13 cellular contexts compared by ENCODE assay signal in genomic region chr6:44054635-44055559, GRCh38.
DNase-seq lines count a peak whose midpoint lies in the region; ATAC-seq, FAIRE-seq and TF ChIP-seq lines count a peak whose summit lies in the region.
"Had no signal": no experiment of that assay in that cellular context is flagged by ENCODE, and none has a peak within 500 bp of the region (broad histone marks: within the 10 kb centered on the region; RNA-seq: fewer than 3 reads in every experiment).

No MANE protein-coding gene starts in this region.

- DNase-seq in AG20443 (ENCODE audit: low spot score): peak; percentile 60
- peak; percentile 68 for DNase-seq in NCI-H226
- DNase-seq in H1 (ENCODE audit: low read depth in 1 of 2, low spot score in 2 of 2): no peak
- DNase-seq in mesendoderm: no peak
- DNase-seq in NCI-H2107 treated with DMSO at 0.1 percent for 48 hours (lab: John Stamatoyannopoulos, UW; ENCODE audit: unreplicated experiment): no peak
- no peak for DNase-seq in stomach
- no peak for DNase-seq in Karpas-422
- DNase-seq: activated B cell treated with CpG ODN at 0.5 μM for 24 hours; activated T-cell treated with anti-CD3 and anti-CD28 coated beads for 4 hours; CD8-positive, alpha-beta T cell; NCI-H524 treated with DMSO at 0.1 percent for 48 hours; stimulated activated naive CD8-positive, alpha-beta T cell treated with anti-CD3 and anti-CD28 coated beads, Interleukin-15, amount 100 ng/mL, for 72 hours had no signal

- TF ChIP-seq RAD21 in H1 (IDR thresholded peaks at IDR 0.05 in 1 of 2, conservative IDR thresholded peaks at IDR 0.05 in 1 of 2; ENCODE audit: low read depth in 2 of 2, low read length in 2 of 2): no peak

- TF ChIP-seq POLR2A in H1 (IDR thresholded peaks at IDR 0.05; ENCODE audit: control extremely low read depth in 1 of 2, low read depth in 2 of 2, low read length in 2 of 2) (no peak), stomach (IDR thresholded peaks at IDR 0.05) (no peak)

- H2BK20ac ChIP-seq in H1 (ENCODE audit: low read length): no peak overlapping the region

- H3K4me1 ChIP-seq in H1 (replicated peaks in 1 of 4; ENCODE audit: control insufficient read depth in 3 of 4, insufficient read depth in 4 of 4, low read length in 3 of 4): peaks cover 0 to 14% (median 6%) of the 10 kb centered on the region in 4 experiments; a peak in 6 of 7 replicates
- peaks cover 9% of the 10 kb centered on the region for H3K4me1 ChIP-seq in mesendoderm (ENCODE audit: control insufficient read depth, low read depth, low read length)
- H3K4me1 ChIP-seq in stomach: peaks cover 40 to 71% (median 56%) of the 10 kb centered on the region in 4 donors
- no peaks in the 10 kb centered on the region for H3K4me1 ChIP-seq in Karpas-422 (ENCODE audit: low read length)

- no peaks in the 10 kb centered on the region for H3K79me2 ChIP-seq in H1 (ENCODE audit: control insufficient read depth in 1 of 2, insufficient read depth in 2 of 2, low read length in 2 of 2)
- H3K79me2 ChIP-seq in mesendoderm (ENCODE audit: control insufficient read depth, insufficient read depth, low read length): no peaks in the 10 kb centered on the region
- no peaks in the 10 kb centered on the region for H3K79me2 ChIP-seq in Karpas-422 (ENCODE audit: low read length)

- no peak for ATAC-seq in HG02973 (IDR thresholded peaks at IDR 0.05; ENCODE audit: unreplicated experiment)
- ATAC-seq: CD8-positive, alpha-beta T cell; stimulated activated naive CD8-positive, alpha-beta T cell treated with anti-CD3 and anti-CD28 coated beads, Interleukin-15, amount 100 ng/mL, for 72 hours had no signal

- no peak overlapping the region for H2BK120ac ChIP-seq in H1 (replicated peaks; ENCODE audit: low read depth, low read length)
- no peak overlapping the region for H2BK120ac ChIP-seq in mesendoderm (ENCODE audit: low read depth, low read length)

- CTCF ChIA-PET in H1 (lab: Charles Lee; ENCODE audit: partially characterized antibody): interaction anchor here (1.0 to 23.4 kb wide), 6 partner anchors 10 to 102 kb away, joined by 3 to 331 read pairs (median 4); no protein-coding TSS in a partner anchor

- no peak overlapping the region for H3K4me2 ChIP-seq in H1 (ENCODE audit: insufficient read depth in 1 of 2, low read depth in 2 of 2, low read length in 2 of 2)
- no peak overlapping the region for H3K4me2 ChIP-seq in mesendoderm (ENCODE audit: low read length)
- no peak overlapping the region for H3K4me2 ChIP-seq in Karpas-422 (ENCODE audit: low read depth, low read length, poor library complexity, severe bottlenecking)

- H4K5ac ChIP-seq in H1 (ENCODE audit: insufficient read length, low read depth, low read length) (no peak overlapping the region), mesendoderm (ENCODE audit: low read length) (no peak overlapping the region)

- FAIRE-seq in H1 (lab: Jason Lieb, UNC): no peak

- H2BK15ac ChIP-seq in H1 (ENCODE audit: low read length) (0 out of 2 replicates have a peak overlapping the region, but pooled peaks have one; percentile 10), mesendoderm (replicated peaks; ENCODE audit: low read depth) (no peak overlapping the region)

- no peaks in the 10 kb centered on the region for H4K20me1 ChIP-seq in H1 (replicated peaks in 1 of 2; ENCODE audit: control insufficient read depth in 1 of 2, insufficient read depth in 2 of 2, low read length in 2 of 2)
- no peaks in the 10 kb centered on the region for H4K20me1 ChIP-seq in Karpas-422 (ENCODE audit: insufficient read depth, low read depth, low read length)

- H3K23ac ChIP-seq in H1 (ENCODE audit: insufficient read length): no peak overlapping the region
- H3K23ac ChIP-seq in mesendoderm (ENCODE audit: low read length): no peak overlapping the region

- H2AK5ac ChIP-seq in H1 (ENCODE audit: low read depth, low read length) (no peak overlapping the region; the same call in 1 of the 2 replicates), mesendoderm (ENCODE audit: low read length) (no peak overlapping the region)

- H3K36me3 ChIP-seq in H1 (ENCODE audit: control insufficient read depth in 2 of 4, insufficient read depth in 4 of 4, low read length in 3 of 4) (no peaks in the 10 kb centered on the region), mesendoderm (ENCODE audit: control insufficient read depth, insufficient read depth, low read length) (no peaks in the 10 kb centered on the region), stomach (no peaks in the 10 kb centered on the region), Karpas-422 (ENCODE audit: insufficient read depth, low read length) (no peaks in the 10 kb centered on the region)

- H3K23me2 ChIP-seq in H1 (ENCODE audit: low read depth, low read length): no peaks in the 10 kb centered on the region

- WGBS in H1 (ENCODE audit: extremely low coverage in 1 of 2, insufficient coverage in 1 of 2, insufficient read length in 1 of 2, insufficient replicate concordance in 2 of 2, low coverage in 1 of 2, low lambda C conversion rate in 2 of 2, missing lambda C conversion rate in 1 of 2), 2 experiments: 88% methylated on average over 8 of the region's 8 CpGs; no CpG with 5 or more reads in 1 of the 2 experiments
- WGBS in mesendoderm (ENCODE audit: extremely low coverage, insufficient coverage, low lambda C conversion rate): no CpG with 5 or more reads among the region's 8 CpGs
- 71 to 87% (median 74%) methylated on average over 8 of the region's 8 CpGs for WGBS in stomach, 5 donors

- intact Hi-C loops in stomach (cut with DNase I; ENCODE audit: low total_unique reads): no loop called here

- no peak overlapping the region for H3K27ac ChIP-seq in H1 (ENCODE audit: low read depth, low read length)
- no peak overlapping the region for H3K27ac ChIP-seq in mesendoderm (ENCODE audit: low read depth, low read length)
- peak overlapping the region in 1 of 5 donors; percentile 20 for H3K27ac ChIP-seq in stomach
- H3K27ac ChIP-seq in Karpas-422 (ENCODE audit: low read length): no peak overlapping the region

- no peak overlapping the region for H3K18ac ChIP-seq in H1 (ENCODE audit: extremely low read depth, low read length)
- H3K18ac ChIP-seq in mesendoderm (ENCODE audit: low read length): no peak overlapping the region

- POLR2A ChIA-PET in H1 (lab: Charles Lee; ENCODE audit: partially characterized antibody): interaction anchor here (1.1 to 5.5 kb wide), 2 partner anchors 13 to 51 kb away, joined by 4 to 35 read pairs; no protein-coding TSS in a partner anchor

- H3K56ac ChIP-seq in H1 (replicated peaks; ENCODE audit: insufficient read length, low read depth, low read length) (no peak overlapping the region), mesendoderm (ENCODE audit: low read length) (no peak overlapping the region)

- H3K4me3 ChIP-seq in H1 (ENCODE audit: extremely low read depth in 1 of 4, insufficient read depth in 2 of 4, low read depth in 3 of 4, low read length in 4 of 4) (no peak overlapping the region), mesendoderm (ENCODE audit: low read length) (no peak overlapping the region), stomach (no peak overlapping the region), Karpas-422 (ENCODE audit: low read length) (no peak overlapping the region)

- no peaks in the 10 kb centered on the region for H3K9me3 ChIP-seq in H1 (ENCODE audit: insufficient read depth in 2 of 2, low read depth in 1 of 2, low read length in 1 of 2)
- no peaks in the 10 kb centered on the region for H3K9me3 ChIP-seq in stomach
- no peaks in the 10 kb centered on the region for H3K9me3 ChIP-seq in Karpas-422 (ENCODE audit: low read length)

- H3K14ac ChIP-seq in H1 (ENCODE audit: insufficient read length): no peak overlapping the region

- TF ChIP-seq EP300 in H1 (IDR thresholded peaks at IDR 0.05; ENCODE audit: borderline replicate concordance in 1 of 2, low read depth in 2 of 2, low read length in 2 of 2) (no peak), stomach (IDR thresholded peaks at IDR 0.05) (no peak)

- H2AFZ ChIP-seq in H1 (ENCODE audit: low read length): no peak overlapping the region
- no peak overlapping the region for H2AFZ ChIP-seq in Karpas-422 (ENCODE audit: low read length)

- H4K8ac ChIP-seq in H1 (ENCODE audit: extremely low read depth, insufficient read depth, low read length) (no peak overlapping the region), mesendoderm (ENCODE audit: low read depth, low read length) (no peak overlapping the region)

- no peak overlapping the region for H4K91ac ChIP-seq in H1 (replicated peaks; ENCODE audit: insufficient read length, low read length)

- no peak overlapping the region for H2BK12ac ChIP-seq in H1 (ENCODE audit: low read depth, low read length)

- no peaks in the 10 kb centered on the region for H3K27me3 ChIP-seq in H1 (replicated peaks in 1 of 4; ENCODE audit: control insufficient read depth in 3 of 4, extremely low read depth in 1 of 4, insufficient read depth in 3 of 4, low read length in 3 of 4)
- no peaks in the 10 kb centered on the region for H3K27me3 ChIP-seq in mesendoderm (ENCODE audit: insufficient read depth, low read length, poor library complexity)
- no peaks in the 10 kb centered on the region for H3K27me3 ChIP-seq in stomach
- no peaks in the 10 kb centered on the region for H3K27me3 ChIP-seq in Karpas-422 (ENCODE audit: low read length)

- H3K9ac ChIP-seq in H1 (replicated peaks in 1 of 4; ENCODE audit: extremely low read depth in 1 of 4, low read depth in 3 of 4, low read length in 3 of 4) (no peak overlapping the region), mesendoderm (ENCODE audit: low read length) (no peak overlapping the region), Karpas-422 (ENCODE audit: low read length) (no peak overlapping the region)

- H3K4ac ChIP-seq in H1 (replicated peaks; ENCODE audit: insufficient read length, low read depth, low read length) (no peak overlapping the region), mesendoderm (ENCODE audit: low read depth, low read length) (peak overlapping the region; percentile 1)

- no peaks in the 10 kb centered on the region for H3K9me2 ChIP-seq in Karpas-422 (replicated peaks; ENCODE audit: insufficient read depth, low read length)

- TF ChIP-seq CTCF in H1 (IDR thresholded peaks at IDR 0.05; ENCODE audit: control extremely low read depth in 1 of 3, insufficient read depth in 1 of 3, low read depth in 1 of 3, low read length in 3 of 3): no peak
- no peak for TF ChIP-seq CTCF in stomach (IDR thresholded peaks at IDR 0.05)

- H3K79me1 ChIP-seq in H1 (ENCODE audit: low read depth, low read length) (no peaks in the 10 kb centered on the region), mesendoderm (ENCODE audit: low read length) (no peaks in the 10 kb centered on the region)

- no peak overlapping the region for H2BK5ac ChIP-seq in H1 (ENCODE audit: low read depth, low read length)
- no peak overlapping the region for H2BK5ac ChIP-seq in mesendoderm (ENCODE audit: low read length)

TF ChIP-seq in H1, 55 proteins besides CTCF, POLR2A, EP300 and RAD21 (continues in another document):
- TF ChIP-seq CREB1 (IDR thresholded peaks at IDR 0.05) (no peak), CHD1 (IDR thresholded peaks at IDR 0.05; ENCODE audit: low read depth, low read length) (no peak), NANOG (IDR thresholded peaks at IDR 0.05; ENCODE audit: insufficient read depth, low read depth, low read length, poor library complexity, severe bottlenecking) (no peak), CBX5 (IDR thresholded peaks at IDR 0.05; ENCODE audit: low read depth, low read length) (no peak), SIN3A (conservative IDR thresholded peaks at IDR 0.05 in 1 of 2, IDR thresholded peaks at IDR 0.05 in 1 of 2; ENCODE audit: low read depth in 1 of 2, low read length in 2 of 2) (no peak), JUND (IDR thresholded peaks at IDR 0.05; ENCODE audit: low read length) (no peak)

Comparison
In these comparisons a context has a peak if more than half of its experiments do, and no peak if none do; other contexts are left out.
1. DNase-seq: peak in AG20443 (single experiment) and NCI-H226 (single experiment); none in H1 (0 of 2), mesendoderm (single experiment), NCI-H2107 treated with DMSO at 0.1 percent for 48 hours (single experiment), stomach (single experiment) and Karpas-422 (single experiment).